ENCODE assay signal across 8 cellular contexts in the genomic region with DNA sequence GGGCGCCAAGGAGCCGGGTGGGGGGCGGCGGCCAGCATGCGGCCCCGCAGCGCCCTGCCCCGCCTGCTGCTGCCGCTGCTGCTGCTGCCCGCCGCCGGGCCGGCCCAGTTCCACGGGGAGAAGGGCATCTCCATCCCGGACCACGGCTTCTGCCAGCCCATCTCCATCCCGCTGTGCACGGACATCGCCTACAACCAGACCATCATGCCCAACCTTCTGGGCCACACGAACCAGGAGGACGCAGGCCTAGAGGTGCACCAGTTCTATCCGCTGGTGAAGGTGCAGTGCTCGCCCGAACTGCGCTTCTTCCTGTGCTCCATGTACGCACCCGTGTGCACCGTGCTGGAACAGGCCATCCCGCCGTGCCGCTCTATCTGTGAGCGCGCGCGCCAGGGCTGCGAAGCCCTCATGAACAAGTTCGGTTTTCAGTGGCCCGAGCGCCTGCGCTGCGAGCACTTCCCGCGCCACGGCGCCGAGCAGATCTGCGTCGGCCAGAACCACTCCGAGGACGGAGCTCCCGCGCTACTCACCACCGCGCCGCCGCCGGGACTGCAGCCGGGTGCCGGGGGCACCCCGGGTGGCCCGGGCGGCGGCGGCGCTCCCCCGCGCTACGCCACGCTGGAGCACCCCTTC. TPM values are rescaled to one million over a fixed set of nuclear protein-coding genes. Genes with fewer than 3 reads are reported as not detected.
DNase-seq lines count a peak whose midpoint lies in the region; ATAC-seq and TF ChIP-seq lines count a peak whose summit lies in the region.

No MANE protein-coding gene starts in this region.

- peak overlapping the region; percentile 16 for H3K14ac ChIP-seq in trophoblast cell (ENCODE audit: low read length)

- peak overlapping the region; percentile 39 for H2BK120ac ChIP-seq in trophoblast cell (ENCODE audit: insufficient read depth, low read length, poor library complexity)

- H3K4me1 ChIP-seq in gastroesophageal sphincter: peaks cover 0 to 44% (median 2%) of the 10 kb centered on the region in 3 donors
- H3K4me1 ChIP-seq in trophoblast cell (ENCODE audit: control insufficient read depth in 1 of 2, insufficient read depth in 2 of 2, low read length in 2 of 2): peaks cover 18 to 29% of the 10 kb centered on the region in 2 experiments

- peak overlapping the region; percentile 27 for H2AFZ ChIP-seq in trophoblast cell (ENCODE audit: insufficient read depth, low read length, poor library complexity)

- H3K27ac ChIP-seq in gastroesophageal sphincter (peak overlapping the region in 3 of 4 donors; percentile 67 to 83 (median 81)), trophoblast cell (ENCODE audit: low read depth, low read length) (peak overlapping the region; percentile 7)

- peak overlapping the region; percentile 24 for H4K8ac ChIP-seq in trophoblast cell (ENCODE audit: low read depth, low read length)

- WGBS in gastroesophageal sphincter (ENCODE audit: low coverage in 1 of 2), 2 donors: no CpG with 5 or more reads among the region's 69 CpGs
- WGBS in trophoblast cell (ENCODE audit: extremely low coverage, insufficient coverage, insufficient read length): no CpG with 5 or more reads among the region's 69 CpGs

- peak; percentile 52 for DNase-seq in GM10266 (ENCODE audit: extremely low spot score)
- peak; percentile 14 for DNase-seq in NCI-H1092 (lab: John Stamatoyannopoulos, UW)
- DNase-seq in activated T-helper 1 cell treated with Interleukin-2 at 50 U/mL for 16 hours (ENCODE audit: low read depth): peak; percentile 2
- DNase-seq in trophoblast cell: peak; percentile 27 to 62
- no peak for DNase-seq in NCI-H1930 (lab: John Stamatoyannopoulos, UW)
- DNase-seq in A172 (ENCODE audit: low spot score): no peak

- H3K36me3 ChIP-seq in gastroesophageal sphincter (no peaks in the 10 kb centered on the region), trophoblast cell (ENCODE audit: control insufficient read depth in 1 of 2, insufficient read depth in 2 of 2, low read length in 2 of 2) (peaks cover 4 to 8% of the 10 kb centered on the region in 2 experiments)

- TF ChIP-seq CTCF in GM10266 (IDR thresholded peaks at IDR 0.05; ENCODE audit: control insufficient read depth, insufficient read depth, low read depth, missing control alignments): no peak
- TF ChIP-seq CTCF in gastroesophageal sphincter (IDR thresholded peaks at IDR 0.05): no peak

- H3K4me3 ChIP-seq in gastroesophageal sphincter (peak overlapping the region; percentile 64 to 78), trophoblast cell (ENCODE audit: low read depth, low read length) (peak overlapping the region; percentile 76)

- peak overlapping the region; percentile 72 for H4K91ac ChIP-seq in trophoblast cell (ENCODE audit: low read depth, low read length)

- H3K9me3 ChIP-seq in gastroesophageal sphincter (no peaks in the 10 kb centered on the region), trophoblast cell (ENCODE audit: insufficient read depth, low read depth, low read length) (peaks cover 11% of the 10 kb centered on the region)

- H4K12ac ChIP-seq in trophoblast cell (ENCODE audit: low read depth, low read length): no peak overlapping the region

- peaks cover 57% of the 10 kb centered on the region for H3K27me3 ChIP-seq in gastroesophageal sphincter
- H3K27me3 ChIP-seq in trophoblast cell (ENCODE audit: insufficient read depth, low read length): peaks cover 20% of the 10 kb centered on the region

- no peak overlapping the region for H2AK5ac ChIP-seq in trophoblast cell (ENCODE audit: low read length)

- H3K79me2 ChIP-seq in trophoblast cell (ENCODE audit: control insufficient read depth, insufficient read depth, low read length, poor library complexity): peaks cover 4% of the 10 kb centered on the region

- H3K23ac ChIP-seq in trophoblast cell (ENCODE audit: low read length): no peak overlapping the region

- H3K9ac ChIP-seq in trophoblast cell (ENCODE audit: low read length): peak overlapping the region; percentile 64

- no peak for TF ChIP-seq EP300 in gastroesophageal sphincter (IDR thresholded peaks at IDR 0.05)

- no peak overlapping the region for H2BK5ac ChIP-seq in trophoblast cell (ENCODE audit: low read depth, low read length, poor library complexity)

- H2BK12ac ChIP-seq in trophoblast cell (ENCODE audit: low read length): no peak overlapping the region

- peak overlapping the region; percentile 21 for H3K18ac ChIP-seq in trophoblast cell (ENCODE audit: low read length)

- TF ChIP-seq POLR2A in gastroesophageal sphincter (IDR thresholded peaks at IDR 0.05): no peak

- H3K4me2 ChIP-seq in trophoblast cell (ENCODE audit: low read length): peak overlapping the region; percentile 91

- H3K4ac ChIP-seq in trophoblast cell (ENCODE audit: low read depth, low read length): peak overlapping the region; percentile 0

- H3K79me1 ChIP-seq in trophoblast cell (ENCODE audit: low read length): peaks cover 19% of the 10 kb centered on the region

- ATAC-seq in gastroesophageal sphincter: peak; percentile 13
- no peak for ATAC-seq in GM18868 (IDR thresholded peaks at IDR 0.05; ENCODE audit: unreplicated experiment)

RNA-seq across cellular contexts. Expression of a gene that starts 0.5 kb away (rescaled TPM):
- total RNA-seq in gastroesophageal sphincter: 1 to 10 TPM; 1.5 to 2.7 (median 1.6) TPM
- 24.1 and 24.3 TPM in 2 replicates for polyA plus RNA-seq in trophoblast cell (2013)
- total RNA-seq in A172 (2014; rRNA removed; shearing (Covaris generic)): 18.2 and 24.4 TPM in 2 replicates

RNA-seq across cellular contexts. Expression of a gene that starts 54.6 kb away (rescaled TPM):
- total RNA-seq in gastroesophageal sphincter: 10 to 100 TPM; 21.8 to 54.6 (median 33.9) TPM
- 22.0 and 22.6 TPM in 2 replicates for polyA plus RNA-seq in trophoblast cell (2013)
- 13.6 and 19.3 TPM in 2 replicates for total RNA-seq in A172 (2014; rRNA removed; shearing (Covaris generic))

Comparison
In these comparisons a context has a peak if more than half of its experiments do, and no peak if none do; other contexts are left out.
1. DNase-seq: peak in GM10266 (single experiment), NCI-H1092 (single experiment), activated T-helper 1 cell treated with Interleukin-2 at 50 U/mL for 16 hours (single experiment) and trophoblast cell (2 of 2); none in NCI-H1930 (0 of 2) and A172 (single experiment).